In the genomic region with DNA sequence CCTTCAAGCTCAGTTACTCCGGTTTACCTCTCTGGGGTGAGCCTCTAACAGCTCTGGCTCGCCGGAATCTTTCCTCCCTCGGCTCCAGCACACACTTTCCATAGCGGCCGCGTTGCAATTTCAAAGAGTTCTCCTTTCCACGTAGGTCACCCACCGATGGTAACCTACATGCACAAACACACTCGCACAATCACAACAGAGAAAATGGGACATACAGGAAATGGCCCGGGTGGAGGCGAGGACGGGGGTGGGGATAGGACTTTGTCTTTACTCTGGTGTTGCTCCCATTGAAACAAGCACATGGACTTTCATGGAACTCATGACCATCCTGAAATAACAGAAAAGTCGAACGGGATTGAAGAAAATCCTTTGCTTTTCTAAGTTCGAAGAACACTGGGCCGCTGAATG, we compare ENCODE assay signal across 8 cellular contexts. TPM values are rescaled to one million over a fixed set of nuclear protein-coding genes. Genes with fewer than 3 reads are reported as not detected.
DNase-seq lines count a peak whose midpoint lies in the region; ATAC-seq and TF ChIP-seq lines count a peak whose summit lies in the region.

No MANE protein-coding gene starts in this region.

- no peak overlapping the region for H3K27ac ChIP-seq in CD8-positive, alpha-beta memory T cell (ENCODE audit: low read depth, low read length)
- peak overlapping the region in 8 of 10 donors; percentile 89 to 96 (median 94) for H3K27ac ChIP-seq in heart right ventricle

- H3K27ac Mint-ChIP-seq in CD8-positive, alpha-beta memory T cell: peak overlapping the region in 1 of 8 donors; percentile 54
- H3K27ac Mint-ChIP-seq in activated CD8-positive, alpha-beta T cell treated with anti-CD3 and anti-CD28 coated beads for 36 hours: no peak overlapping the region

- peaks cover 9% of the 10 kb centered on the region for H3K4me1 ChIP-seq in CD8-positive, alpha-beta memory T cell (ENCODE audit: insufficient read depth, low read length)
- peaks cover 0 to 37% (median 17%) of the 10 kb centered on the region in 9 donors for H3K4me1 ChIP-seq in heart right ventricle

- ATAC-seq in activated CD8-positive, alpha-beta T cell treated with anti-CD3 and anti-CD28 coated beads for 36 hours: no peak
- ATAC-seq in heart right ventricle (peak in 4 of 8 donors; percentile 1 to 30 (median 18)), sciatic nerve (peak; percentile 4), GM18909 (IDR thresholded peaks at IDR 0.05; ENCODE audit: poor library complexity, unreplicated experiment) (no peak), HG03342 (IDR thresholded peaks at IDR 0.05; ENCODE audit: unreplicated experiment) (no peak)

- TF ChIP-seq CTCF in activated CD8-positive, alpha-beta T cell treated with anti-CD3 and anti-CD28 coated beads for 36 hours (IDR thresholded peaks at IDR 0.05): no peak
- TF ChIP-seq CTCF in heart right ventricle (IDR thresholded peaks at IDR 0.05): no peak

- H3K36me3 Mint-ChIP-seq in CD8-positive, alpha-beta memory T cell: peaks cover 0 to 6% (median 0%) of the 10 kb centered on the region in 3 donors
- no peaks in the 10 kb centered on the region for H3K36me3 Mint-ChIP-seq in activated CD8-positive, alpha-beta T cell treated with anti-CD3 and anti-CD28 coated beads for 36 hours (ENCODE audit: low read depth)

- peak overlapping the region; percentile 8 for H3K4me3 ChIP-seq in CD8-positive, alpha-beta memory T cell (ENCODE audit: low read length)
- peak overlapping the region; percentile 70 to 89 (median 80) for H3K4me3 ChIP-seq in heart right ventricle

- POLR2A ChIA-PET in CD8-positive, alpha-beta memory T cell (lab: Charles Lee): no interaction called here
- POLR2A ChIA-PET in activated CD8-positive, alpha-beta T cell treated with anti-CD3 and anti-CD28 coated beads for 36 hours (lab: Charles Lee): no interaction called here

- H3K27me3 ChIP-seq in CD8-positive, alpha-beta memory T cell (ENCODE audit: insufficient read depth, low read length, poor library complexity, severe bottlenecking): peaks cover 23% of the 10 kb centered on the region
- peaks cover 0 to 28% (median 0%) of the 10 kb centered on the region in 7 donors for H3K27me3 ChIP-seq in heart right ventricle

- CTCF ChIA-PET in CD8-positive, alpha-beta memory T cell (lab: Charles Lee): no interaction called here
- CTCF ChIA-PET in activated CD8-positive, alpha-beta T cell treated with anti-CD3 and anti-CD28 coated beads for 36 hours (lab: Charles Lee): no interaction called here

- peak overlapping the region; percentile 43 to 83 (median 76) for H3K4me3 Mint-ChIP-seq in CD8-positive, alpha-beta memory T cell
- peak overlapping the region; percentile 51 for H3K4me3 Mint-ChIP-seq in activated CD8-positive, alpha-beta T cell treated with anti-CD3 and anti-CD28 coated beads for 36 hours

- no peaks in the 10 kb centered on the region for H3K36me3 ChIP-seq in CD8-positive, alpha-beta memory T cell (ENCODE audit: insufficient read depth, low read length)
- peaks cover 0 to 4% (median 0%) of the 10 kb centered on the region in 9 donors for H3K36me3 ChIP-seq in heart right ventricle

- H3K9me3 ChIP-seq in CD8-positive, alpha-beta memory T cell (ENCODE audit: low read length): no peaks in the 10 kb centered on the region
- no peaks in the 10 kb centered on the region for H3K9me3 ChIP-seq in heart right ventricle

- intact Hi-C loops in activated CD8-positive, alpha-beta T cell treated with anti-CD3 and anti-CD28 coated beads for 36 hours (cut with micrococcal nuclease): no loop called here
- intact Hi-C loops in heart right ventricle (cut with DNase I): loop anchor here in 8 of 10 donors (5.0 to 10.0 kb wide), 7 partner anchors 95 to 267 kb away; no protein-coding TSS in a partner anchor
- intact Hi-C loops in sciatic nerve (cut with DNase I): no loop called here

- WGBS in heart right ventricle, 2 donors: 5% methylated on average over 17 of the region's 17 CpGs

- H3K9me3 Mint-ChIP-seq in CD8-positive, alpha-beta memory T cell: peaks cover 0 to 2% (median 0%) of the 10 kb centered on the region in 5 donors
- H3K9me3 Mint-ChIP-seq in activated CD8-positive, alpha-beta T cell treated with anti-CD3 and anti-CD28 coated beads for 36 hours: no peaks in the 10 kb centered on the region

- H3K27me3 Mint-ChIP-seq in CD8-positive, alpha-beta memory T cell: peaks cover 48 to 62% of the 10 kb centered on the region in 2 donors
- peaks cover 42% of the 10 kb centered on the region for H3K27me3 Mint-ChIP-seq in activated CD8-positive, alpha-beta T cell treated with anti-CD3 and anti-CD28 coated beads for 36 hours

- no peak for DNase-seq in CD8-positive, alpha-beta memory T cell
- DNase-seq in HT-29 (ENCODE audit: low spot score): peak; percentile 66
- DNase-seq in activated CD8-positive, alpha-beta T cell treated with anti-CD3 and anti-CD28 coated beads for 36 hours: peak; percentile 39
- no peak for DNase-seq in heart right ventricle
- no peak for DNase-seq in sciatic nerve (ENCODE audit: low spot score)
- no peak for DNase-seq in NK-92 (lab: John Stamatoyannopoulos, UW; ENCODE audit: unreplicated experiment)

- H3K4me1 Mint-ChIP-seq in CD8-positive, alpha-beta memory T cell: peaks cover 10 to 13% (median 11%) of the 10 kb centered on the region in 3 donors
- peaks cover 11% of the 10 kb centered on the region for H3K4me1 Mint-ChIP-seq in activated CD8-positive, alpha-beta T cell treated with anti-CD3 and anti-CD28 coated beads for 36 hours (ENCODE audit: low read depth)

RNA-seq across cellular contexts. Expression of a gene that starts 1.2 kb away (rescaled TPM):
- total RNA-seq in CD8-positive, alpha-beta memory T cell: 1 to 10 TPM in 1 of 2 experiments, under 1 TPM in 1; 0.84 to 1.2 TPM
- polyA plus RNA-seq in CD8-positive, alpha-beta memory T cell: 0.20 TPM
- 11.7 and 18.9 TPM in 2 replicates for total RNA-seq in HT-29 (2014; rRNA removed; shearing (Covaris generic))
- under 1 TPM in 1 of 2 experiments, not detected in 1; 0.20 TPM for total RNA-seq in activated CD8-positive, alpha-beta T cell treated with anti-CD3 and anti-CD28 coated beads for 36 hours
- total RNA-seq in heart right ventricle: 10 to 100 TPM in 1 of 10 donors, 1 to 10 TPM in 9; 3.8 to 14.9 (median 5.1) TPM
- 1 to 10 TPM; 2.4 to 5.7 TPM for polyA plus RNA-seq in heart right ventricle
- total RNA-seq in sciatic nerve: 33.4 TPM

Comparison
In these comparisons a context has a peak if more than half of its experiments do, and no peak if none do; other contexts are left out.
1. DNase-seq: peak in HT-29 (single experiment) and activated CD8-positive, alpha-beta T cell treated with anti-CD3 and anti-CD28 coated beads for 36 hours (single experiment); none in CD8-positive, alpha-beta memory T cell (0 of 5), heart right ventricle (0 of 2), sciatic nerve (single experiment) and NK-92 (single experiment).
2. intact Hi-C loops: an anchor here in heart right ventricle (5.0 to 10.0 kb wide); none called in activated CD8-positive, alpha-beta T cell treated with anti-CD3 and anti-CD28 coated beads for 36 hours and sciatic nerve.